10 cellular contexts compared by ENCODE assay signal in genomic region chr7:711967-712600, GRCh38. TPM values are rescaled to one million over a fixed set of nuclear protein-coding genes. Genes with fewer than 3 reads are reported as not detected.
DNase-seq lines count a peak whose midpoint lies in the region; ATAC-seq, FAIRE-seq and TF ChIP-seq lines count a peak whose summit lies in the region.
"Had no signal": no experiment of that assay in that cellular context is flagged by ENCODE, and none has a peak within 500 bp of the region (broad histone marks: within the 10 kb centered on the region; RNA-seq: fewer than 3 reads in every experiment).

No MANE protein-coding gene starts in this region.

- H3K4me1 ChIP-seq in right lobe of liver (no peaks in the 10 kb centered on the region), HepG2 (ENCODE audit: insufficient read depth, low read length) (no peaks in the 10 kb centered on the region), mesodermal cell (ENCODE audit: control insufficient read depth, insufficient read depth, low read length, poor library complexity, severe bottlenecking) (peaks cover 5% of the 10 kb centered on the region), upper lobe of right lung (no peaks in the 10 kb centered on the region)

- ATAC-seq in right lobe of liver (peak in 1 of 4 donors; percentile 20), HepG2 (no peak), upper lobe of right lung (no peak), HG03520 (IDR thresholded peaks at IDR 0.05; ENCODE audit: unreplicated experiment) (no peak)

- CTCF ChIA-PET in HepG2 (lab: Yijun Ruan, JAX; ENCODE audit: low intra/inter-chr PET ratio, low total read pairs): no interaction called here

- H3K36me3 ChIP-seq in right lobe of liver (no peaks in the 10 kb centered on the region), HepG2 (replicated peaks in 1 of 2; ENCODE audit: control insufficient read depth in 1 of 2, insufficient read depth in 2 of 2, low read length in 2 of 2) (peaks cover 5 to 18% of the 10 kb centered on the region in 2 experiments; a peak in 4 of 5 replicates), mesodermal cell (ENCODE audit: control insufficient read depth, insufficient read depth, low read length) (peaks cover 4% of the 10 kb centered on the region), upper lobe of right lung (no peaks in the 10 kb centered on the region)

- TF ChIP-seq EP300 in HepG2 (IDR thresholded peaks at IDR 0.05; ENCODE audit: low read depth in 2 of 2, low read length in 2 of 2) (no peak), HepG2 (CRISPR knock-in tag; IDR thresholded peaks at IDR 0.05; ENCODE audit: borderline replicate concordance) (no peak)

- no peak overlapping the region for H2AFZ ChIP-seq in HepG2 (ENCODE audit: low read length)

- TF ChIP-seq CTCF in right lobe of liver (IDR thresholded peaks at IDR 0.05) (no peak), HepG2 (CRISPR knock-in tag; IDR thresholded peaks at IDR 0.05) (no peak), upper lobe of right lung (IDR thresholded peaks at IDR 0.05) (no peak)

- intact Hi-C loops in right lobe of liver (cut with DNase I) (no loop called here), HepG2 (cut with micrococcal nuclease; ENCODE audit: unreplicated experiment) (no loop called here), upper lobe of right lung (cut with DNase I) (no loop called here)

- no peak overlapping the region for H3K9ac ChIP-seq in HepG2 (ENCODE audit: insufficient read depth, low read depth, low read length)

- DNase-seq in right lobe of liver: peak in 1 of 3 donors; percentile 35
- DNase-seq in HepG2 (ENCODE audit: low spot score): no peak
- no peak for DNase-seq in upper lobe of right lung
- DNase-seq in NCI-H1930 (lab: John Stamatoyannopoulos, UW): no peak
- DNase-seq in NCI-H524 (lab: John Stamatoyannopoulos, UW): no peak

- H3K79me2 ChIP-seq in HepG2 (ENCODE audit: insufficient read depth, low read length): peaks cover 2% of the 10 kb centered on the region

- H3K27ac ChIP-seq in right lobe of liver (no peak overlapping the region), HepG2 (ENCODE audit: extremely low read length, insufficient read depth, low read length) (no peak overlapping the region), cingulate gyrus (ENCODE audit: low read depth, low read length) (peak overlapping the region; percentile 29), mesodermal cell (ENCODE audit: low read depth, low read length, severe bottlenecking) (no peak overlapping the region), upper lobe of right lung (peak overlapping the region; percentile 65)
- H3K27ac ChIP-seq: RWPE1 had no signal

- no TSS peak for BruUV-seq in HepG2 (replicated peaks; lab: Mats Ljungman, UMichigan)

- no peaks in the 10 kb centered on the region for H4K20me1 ChIP-seq in HepG2 (ENCODE audit: insufficient read depth, low read length)

- in situ Hi-C loops in HepG2 (cut with HindIII; ENCODE audit: extremely low pct_ligation_motif_present, low pct_unique_long_range_greater_than_20kb): no loop called here

- H3K4me2 ChIP-seq in HepG2 (ENCODE audit: low read depth, low read length): no peak overlapping the region

- peak overlapping the region; percentile 18 to 31 (median 21) for H3K4me3 ChIP-seq in right lobe of liver
- H3K4me3 ChIP-seq in HepG2 (replicated peaks in 1 of 3; ENCODE audit: insufficient read depth in 1 of 3, low read depth in 2 of 3, low read length in 3 of 3): no peak overlapping the region
- peak overlapping the region; percentile 28 for H3K4me3 ChIP-seq in mesodermal cell (ENCODE audit: extremely low read depth, insufficient read depth, low read length, poor library complexity, severe bottlenecking)
- H3K4me3 ChIP-seq in upper lobe of right lung: peak overlapping the region; percentile 50

- no peak for TF ChIP-seq RAD21 in HepG2 (CRISPR knock-in tag; IDR thresholded peaks at IDR 0.05)

- TF ChIP-seq POLR2A in right lobe of liver (IDR thresholded peaks at IDR 0.05): no peak
- TF ChIP-seq POLR2A in HepG2 (IDR thresholded peaks at IDR 0.05; ENCODE audit: insufficient read depth in 1 of 2, low read depth in 2 of 2, low read length in 2 of 2): no peak

- H3K27me3 ChIP-seq in right lobe of liver: no peaks in the 10 kb centered on the region
- no peaks in the 10 kb centered on the region for H3K27me3 ChIP-seq in HepG2 (ENCODE audit: control insufficient read depth in 1 of 2, insufficient read depth in 2 of 2, low read length in 2 of 2)
- H3K27me3 ChIP-seq in upper lobe of right lung: no peaks in the 10 kb centered on the region

- H3K9me3 ChIP-seq in right lobe of liver (no peaks in the 10 kb centered on the region), HepG2 (ENCODE audit: low read length) (no peaks in the 10 kb centered on the region), mesodermal cell (ENCODE audit: control insufficient read depth, low read length) (no peaks in the 10 kb centered on the region), upper lobe of right lung (no peaks in the 10 kb centered on the region)
- H3K9me3 ChIP-seq: Caco-2 had no signal

- no peak for FAIRE-seq in HepG2 (lab: Jason Lieb, UNC)

- 24% methylated on average over 3 of the region's 80 CpGs for WGBS in right lobe of liver (ENCODE audit: insufficient coverage, low coverage, low lambda C conversion rate, missing lambda C conversion rate)
- WGBS in HepG2 (ENCODE audit: low lambda C conversion rate): over 99% methylated on average over 54 of the region's 80 CpGs
- WGBS in mesodermal cell (ENCODE audit: insufficient coverage in 2 of 2), 2 experiments: 19 to 32% methylated on average over 26 to 40 of the region's 80 CpGs

- POLR2A ChIA-PET in HepG2 (lab: Yijun Ruan, JAX): no interaction called here

TF ChIP-seq in HepG2, 621 proteins besides CTCF, POLR2A, EP300 and RAD21 (continues in another document):
- TF ChIP-seq ZNF720 (CRISPR knock-in tag; IDR thresholded peaks at IDR 0.05): no peak
- TF ChIP-seq ATM (IDR thresholded peaks at IDR 0.05; ENCODE audit: borderline replicate concordance): no peak
- no peak for TF ChIP-seq RXRB (CRISPR knock-in tag; IDR thresholded peaks at IDR 0.05; ENCODE audit: borderline replicate concordance)
- no peak for TF ChIP-seq ZNF232 (CRISPR knock-in tag; IDR thresholded peaks at IDR 0.05; ENCODE audit: borderline replicate concordance)
- no peak for TF ChIP-seq ZNF546 (CRISPR knock-in tag; conservative IDR thresholded peaks at IDR 0.05)

RNA-seq across cellular contexts. Expression of gene DNAAF5, which starts 14.4 kb away (rescaled TPM):
- 10 to 100 TPM in 5 of 6 experiments, 1 to 10 TPM in 1; 9.5 to 22.8 (median 10.5) TPM for total RNA-seq in right lobe of liver
- 21.5 and 24.2 TPM in 2 replicates for total RNA-seq in HepG2 (2016; rRNA removed; fragmentation: Illumina TruSeq; extraction: Trizol)
- 9.3 and 11.4 TPM in 2 replicates for total RNA-seq in HepG2 (2016; cell fraction: cytosol; rRNA removed; fragmentation: Illumina TruSeq; extraction: Trizol; ENCODE audit: low read depth)
- total RNA-seq in HepG2 (2016; cell fraction: insoluble cytoplasmic fraction; rRNA removed; fragmentation: Illumina TruSeq; extraction: Trizol): 21.5 and 22.4 TPM in 2 replicates
- total RNA-seq in HepG2 (2016; cell fraction: membrane; rRNA removed; fragmentation: Illumina TruSeq; extraction: Trizol): 10.7 and 11.7 TPM in 2 replicates
- total RNA-seq in HepG2 (2016; cell fraction: nucleus; rRNA removed; fragmentation: Illumina TruSeq; extraction: Trizol): 14.3 and 17.6 TPM in 2 replicates
- polyA plus RNA-seq in HepG2 (2011; rRNA removed): 11.8 and 11.9 TPM in 2 replicates
- polyA plus RNA-seq in HepG2 (2011; cell fraction: cytosol; rRNA removed): 9.1 and 16.3 TPM in 2 replicates
- polyA plus RNA-seq in HepG2 (2011; cell fraction: nucleus; rRNA removed): 28.7 and 38.5 TPM in 2 replicates
- polyA plus RNA-seq in HepG2 (2012): 12.3 and 13.8 TPM in 2 replicates
- polyA plus RNA-seq in HepG2 (2016; cell fraction: cytosol; fragmentation: Illumina TruSeq; extraction: Trizol; ENCODE audit: low read depth): 2.6 and 3.4 TPM in 2 replicates
- polyA plus RNA-seq in HepG2 (2016; cell fraction: insoluble cytoplasmic fraction; fragmentation: Illumina TruSeq; extraction: Trizol; ENCODE audit: low read depth): 29.1 and 34.4 TPM in 2 replicates
- polyA plus RNA-seq in HepG2 (2016; cell fraction: membrane; fragmentation: Illumina TruSeq; extraction: Trizol; ENCODE audit: low read depth): 7.7 and 8.4 TPM in 2 replicates
- 31.1 and 34.8 TPM in 2 replicates for polyA plus RNA-seq in HepG2 (2016; cell fraction: nucleus; fragmentation: Illumina TruSeq; extraction: Trizol; ENCODE audit: insufficient read depth, low read depth)
- polyA minus RNA-seq in HepG2 (2011; rRNA and poly(A)+ RNA removed; ENCODE audit: low replicate concordance): 34.6 and 56.2 TPM in 2 replicates
- 16.3 and 29.9 TPM in 2 replicates for polyA minus RNA-seq in HepG2 (2011; cell fraction: cytosol; rRNA and poly(A)+ RNA removed)
- polyA minus RNA-seq in HepG2 (2011; cell fraction: nucleus; rRNA and poly(A)+ RNA removed): 11.7 and 12.9 TPM in 2 replicates
- polyA plus RNA-seq in mesodermal cell (2013, experiment 1 of 2): 33.1 TPM
- 25.3 TPM for polyA plus RNA-seq in mesodermal cell (2013, experiment 2 of 2)
- 15.8 TPM for total RNA-seq in upper lobe of right lung

RNA-seq across cellular contexts. Expression of gene PRKAR1B, which starts 15.0 kb away (rescaled TPM):
- total RNA-seq in right lobe of liver (10 to 100 TPM in 3 of 6 experiments, 1 to 10 TPM in 3; 4.7 to 20.8 (median 11.3) TPM), HepG2 (2016; rRNA removed; fragmentation: Illumina TruSeq; extraction: Trizol) (28.2 and 29.2 TPM in 2 replicates), upper lobe of right lung (25.7 TPM)
- total RNA-seq in HepG2 (2016; cell fraction: cytosol; rRNA removed; fragmentation: Illumina TruSeq; extraction: Trizol; ENCODE audit: low read depth): 36.8 and 38.5 TPM in 2 replicates
- total RNA-seq in HepG2 (2016; cell fraction: insoluble cytoplasmic fraction; rRNA removed; fragmentation: Illumina TruSeq; extraction: Trizol): 22.1 and 28.2 TPM in 2 replicates
- total RNA-seq in HepG2 (2016; cell fraction: membrane; rRNA removed; fragmentation: Illumina TruSeq; extraction: Trizol): 16.2 and 18.2 TPM in 2 replicates
- 14.2 and 14.5 TPM in 2 replicates for total RNA-seq in HepG2 (2016; cell fraction: nucleus; rRNA removed; fragmentation: Illumina TruSeq; extraction: Trizol)
- 7.9 and 9.0 TPM in 2 replicates for polyA plus RNA-seq in HepG2 (2011; rRNA removed)
- polyA plus RNA-seq in HepG2 (2011; cell fraction: cytosol; rRNA removed): 8.2 and 10.4 TPM in 2 replicates
- 11.2 and 11.4 TPM in 2 replicates for polyA plus RNA-seq in HepG2 (2011; cell fraction: nucleus; rRNA removed)
- 17.4 and 18.1 TPM in 2 replicates for polyA plus RNA-seq in HepG2 (2012)
- polyA plus RNA-seq in HepG2 (2016; cell fraction: cytosol; fragmentation: Illumina TruSeq; extraction: Trizol; ENCODE audit: low read depth): 6.9 and 8.4 TPM in 2 replicates
- 26.6 and 31.8 TPM in 2 replicates for polyA plus RNA-seq in HepG2 (2016; cell fraction: insoluble cytoplasmic fraction; fragmentation: Illumina TruSeq; extraction: Trizol; ENCODE audit: low read depth)
- 9.5 and 9.9 TPM in 2 replicates for polyA plus RNA-seq in HepG2 (2016; cell fraction: membrane; fragmentation: Illumina TruSeq; extraction: Trizol; ENCODE audit: low read depth)
- 32.1 and 33.3 TPM in 2 replicates for polyA plus RNA-seq in HepG2 (2016; cell fraction: nucleus; fragmentation: Illumina TruSeq; extraction: Trizol; ENCODE audit: insufficient read depth, low read depth)
- polyA minus RNA-seq in HepG2 (2011; rRNA and poly(A)+ RNA removed; ENCODE audit: low replicate concordance): 18.3 and 37.7 TPM in 2 replicates
- polyA minus RNA-seq in HepG2 (2011; cell fraction: cytosol; rRNA and poly(A)+ RNA removed): 9.6 and 10.1 TPM in 2 replicates
- 8.6 and 12.4 TPM in 2 replicates for polyA minus RNA-seq in HepG2 (2011; cell fraction: nucleus; rRNA and poly(A)+ RNA removed)
- 10.0 TPM for polyA plus RNA-seq in mesodermal cell (2013, experiment 1 of 2)
- 10.9 TPM for polyA plus RNA-seq in mesodermal cell (2013, experiment 2 of 2)

Comparison
In these comparisons a context has a peak if more than half of its experiments do, and no peak if none do; other contexts are left out.
1. H3K4me3 ChIP-seq: peak in right lobe of liver (3 of 3), mesodermal cell (single experiment) and upper lobe of right lung (single experiment); none in HepG2 (0 of 3).
2. H3K27ac ChIP-seq: peak in cingulate gyrus (single experiment) and upper lobe of right lung (single experiment); none in right lobe of liver (0 of 3), HepG2 (single experiment) and mesodermal cell (single experiment).